Comparison of ENCODE assay signal across 1 cellular context in the genomic region with DNA sequence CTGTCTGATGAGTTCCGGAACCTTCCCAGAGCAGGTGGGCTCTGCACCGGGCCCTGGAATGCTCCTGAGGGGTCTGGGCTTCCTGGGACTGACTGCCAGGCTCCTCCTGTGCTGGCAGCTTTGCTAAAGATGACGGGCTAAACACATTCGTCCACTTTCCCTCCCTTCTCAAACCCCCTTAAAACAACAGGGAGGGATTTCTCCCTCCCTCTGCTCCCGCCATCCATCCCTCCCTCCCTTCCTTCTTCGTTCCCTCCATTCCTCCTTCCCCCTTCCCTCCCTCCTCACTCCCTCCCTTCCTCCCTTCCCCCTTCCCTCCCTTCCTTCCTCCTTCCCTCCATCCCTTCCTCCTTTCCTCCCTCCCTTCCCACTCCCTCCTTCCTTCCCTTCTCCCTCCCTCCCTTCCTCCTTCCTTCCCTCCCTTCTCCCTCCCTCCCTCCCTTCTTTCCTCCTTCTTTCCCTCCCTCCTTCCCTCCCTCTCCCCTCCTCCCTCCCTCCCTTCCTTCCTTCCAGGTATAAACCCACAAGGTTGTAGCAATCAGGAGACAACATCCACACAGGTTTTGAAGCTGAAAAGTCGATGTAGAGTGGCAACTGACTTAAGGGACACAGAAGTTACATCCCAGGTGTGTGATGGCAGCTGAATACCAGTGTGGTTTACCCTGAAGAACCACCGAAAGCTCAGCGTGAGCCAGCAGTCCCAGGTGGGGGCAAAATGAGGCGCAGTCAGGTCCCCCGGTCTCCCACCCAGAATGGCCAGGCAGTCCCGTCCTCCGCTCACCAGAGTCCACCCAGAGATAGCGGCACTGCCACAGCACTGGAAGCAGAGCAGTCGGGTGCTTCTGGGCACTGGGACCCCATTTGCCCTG.
TF ChIP-seq lines count a peak whose summit lies in the region.

No MANE protein-coding gene starts in this region.

TF ChIP-seq in A549, 52 proteins besides CTCF, POLR2A, EP300 and RAD21 (continued from another document):
- TF ChIP-seq PBX3 (IDR thresholded peaks at IDR 0.05) (no peak), FOXS1 (CRISPR knock-in tag; IDR thresholded peaks at IDR 0.05) (no peak), HOXB13 (CRISPR knock-in tag; IDR thresholded peaks at IDR 0.05; ENCODE audit: low read depth) (no peak), CHD4 (IDR thresholded peaks at IDR 0.05; ENCODE audit: borderline replicate concordance) (no peak), NFE2L2 (conservative IDR thresholded peaks at IDR 0.05; ENCODE audit: low read length) (no peak), HOXA7 (CRISPR knock-in tag; IDR thresholded peaks at IDR 0.05) (no peak)
TF ChIP-seq in A549: peak in this region for 0.
